ENCODE assay signal across 20 cellular contexts in genomic region chr2:5945707-5946106, GRCh38.
DNase-seq lines count a peak whose midpoint lies in the region; ATAC-seq and TF ChIP-seq lines count a peak whose summit lies in the region.
"Had no signal": no experiment of that assay in that cellular context is flagged by ENCODE, and none has a peak within 500 bp of the region (broad histone marks: within the 10 kb centered on the region; RNA-seq: fewer than 3 reads in every experiment).

No MANE protein-coding gene starts in this region.

- H3K4me3 Mint-ChIP-seq in brain = peak overlapping the region in 3 of 5 experiments; percentile 51 to 57 (median 51)
- H3K4me3 Mint-ChIP-seq: CD4-positive, CD25-positive, alpha-beta regulatory T cell had no signal

- H3K27ac ChIP-seq in HUES64 (ENCODE audit: low read depth, low read length) = peak overlapping the region; percentile 97
- no peak overlapping the region for H3K27ac ChIP-seq in iPS-20b (ENCODE audit: low read length)
- H3K27ac ChIP-seq: BLaER1, RWPE1 had no signal

- no peaks in the 10 kb centered on the region for H3K36me3 Mint-ChIP-seq in brain
- H3K36me3 Mint-ChIP-seq: CD4-positive, CD25-positive, alpha-beta regulatory T cell had no signal

- no peak for TF ChIP-seq CTCF in brain (conservative IDR thresholded peaks at IDR 0.05)

- H3K27me3 Mint-ChIP-seq in brain = peaks cover 6% of the 10 kb centered on the region
- H3K27me3 Mint-ChIP-seq: CD4-positive, CD25-positive, alpha-beta regulatory T cell had no signal

- DNase-seq in retina (peak; percentile 52), NOMO-1 (lab: John Stamatoyannopoulos, UW; ENCODE audit: unreplicated experiment in 2 of 2) (no peak), RKO (ENCODE audit: low spot score) (no peak)
- DNase-seq: CD4-positive, CD25-positive, alpha-beta regulatory T cell; DMS153; DND-41; MV-4-11; NCI-H187 treated with DMSO at 0.1 percent for 48 hours; NCI-H2107; NCI-H446; NCI-H524 treated with DMSO at 0.1 percent for 48 hours; NCI-H82; SHP77 had no signal

- peaks cover 29% of the 10 kb centered on the region for H3K4me1 Mint-ChIP-seq in brain
- H3K4me1 Mint-ChIP-seq: CD4-positive, CD25-positive, alpha-beta regulatory T cell had no signal

- H3K9me3 ChIP-seq in HUES64 (ENCODE audit: insufficient read depth, low read depth, low read length) (no peaks in the 10 kb centered on the region), iPS-20b (ENCODE audit: insufficient read depth, low read depth, low read length) (no peaks in the 10 kb centered on the region)
- H3K9me3 ChIP-seq: BLaER1 had no signal

- H3K9me3 Mint-ChIP-seq in brain = peaks cover 0 to 4% (median 0%) of the 10 kb centered on the region in 5 experiments

- no peak for ATAC-seq in esophagus mucosa
- ATAC-seq: K562 had no signal

- peak overlapping the region; percentile 42; the same call in 1 of the 2 replicates for H3K4me3 ChIP-seq in HUES64 (ENCODE audit: low read length)
- H3K4me3 ChIP-seq in iPS-20b (ENCODE audit: low read length) = peak overlapping the region; percentile 44; the same call in 1 of the 2 replicates
- H3K4me3 ChIP-seq: BLaER1, K562 had no signal

- peak overlapping the region in 3 of 5 experiments; percentile 63 to 89 (median 81) for H3K27ac Mint-ChIP-seq in brain
- H3K27ac Mint-ChIP-seq: CD4-positive, CD25-positive, alpha-beta regulatory T cell had no signal

- 92% methylated on average over 6 of the region's 8 CpGs for WGBS in HUES64

- H3K27me3 ChIP-seq in HUES64 (ENCODE audit: insufficient read depth, low read length) (no peaks in the 10 kb centered on the region), iPS-20b (ENCODE audit: insufficient read depth, low read length) (no peaks in the 10 kb centered on the region)
- H3K27me3 ChIP-seq: BLaER1 had no signal

- H3K9ac ChIP-seq in HUES64 (ENCODE audit: low read depth, low read length) (peak overlapping the region; percentile 90; the same call in 1 of the 2 replicates), iPS-20b (ENCODE audit: low read depth, low read length) (0 out of 2 replicates have a peak overlapping the region, but pooled peaks have one; percentile 79)
- H3K9ac ChIP-seq: BLaER1 had no signal

- H3K4me1 ChIP-seq in HUES64 (ENCODE audit: insufficient read depth, low read length) = peaks cover 24% of the 10 kb centered on the region
- H3K4me1 ChIP-seq in iPS-20b (ENCODE audit: insufficient read depth, low read length) = peaks cover 17% of the 10 kb centered on the region; the same call in 1 of the 2 replicates

- H3K36me3 ChIP-seq in HUES64 (ENCODE audit: insufficient read depth, low read length) (no peaks in the 10 kb centered on the region), iPS-20b (ENCODE audit: insufficient read depth, low read depth, low read length) (no peaks in the 10 kb centered on the region)
- H3K36me3 ChIP-seq: BLaER1 had no signal
